Comparison of ENCODE assay signal across 24 cellular contexts in the genomic region with DNA sequence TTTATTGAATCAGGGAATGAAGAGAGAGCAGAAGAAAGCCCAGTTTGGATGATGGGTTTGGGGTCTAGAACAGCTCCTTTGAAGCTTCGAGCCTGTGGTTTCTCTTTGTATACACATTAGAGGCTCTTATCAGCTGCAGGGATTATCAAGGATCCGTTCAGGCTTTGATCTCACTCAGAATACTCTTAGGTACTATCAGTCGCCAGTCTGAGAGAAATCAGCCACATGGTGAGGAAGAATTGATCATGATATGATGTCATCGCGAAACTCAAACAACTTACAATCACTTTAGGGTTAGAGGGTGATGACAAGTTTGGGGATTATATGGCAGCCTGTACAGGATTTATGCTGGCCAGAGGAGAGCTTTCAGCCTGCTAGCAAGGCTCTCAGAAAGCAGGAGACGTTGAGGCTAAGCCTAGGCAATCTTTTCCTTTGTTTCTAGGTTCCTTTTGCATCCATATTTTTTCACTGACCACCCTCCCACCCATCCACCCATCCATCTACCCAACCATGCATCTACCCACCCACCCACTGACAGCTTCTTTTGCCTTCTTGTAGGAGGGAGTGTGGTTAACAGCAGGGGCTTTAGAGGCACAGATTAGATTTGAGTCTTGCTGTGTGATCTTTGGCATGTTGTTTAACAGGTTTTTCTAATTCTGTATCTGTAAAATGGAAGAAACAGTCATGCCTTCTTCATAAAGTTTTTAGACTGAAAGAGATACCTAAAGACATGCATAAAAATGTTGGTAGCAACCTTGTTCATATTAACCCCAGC. TPM values are rescaled to one million over a fixed set of nuclear protein-coding genes. Genes with fewer than 3 reads are reported as not detected.
DNase-seq lines count a peak whose midpoint lies in the region; ATAC-seq, FAIRE-seq and TF ChIP-seq lines count a peak whose summit lies in the region.
"Had no signal": no experiment of that assay in that cellular context is flagged by ENCODE, and none has a peak within 500 bp of the region (broad histone marks: within the 10 kb centered on the region; RNA-seq: fewer than 3 reads in every experiment).

No MANE protein-coding gene starts in this region.

- H3K4me3 ChIP-seq in endodermal cell (ENCODE audit: low read length): no peak overlapping the region
- H3K4me3 ChIP-seq: lower lobe of right lung, mucosa of descending colon, SJCRH30 had no signal

- no peak overlapping the region for H3K9ac ChIP-seq in endodermal cell (ENCODE audit: extremely low read depth, low read length, poor library complexity, severe bottlenecking)

- peak overlapping the region; percentile 90 for H3K27ac Mint-ChIP-seq in endodermal cell
- peak overlapping the region; percentile 22 for H3K27ac Mint-ChIP-seq in progenitor cell of endocrine pancreas
- no peak overlapping the region for H3K27ac Mint-ChIP-seq in activated naive CD8-positive, alpha-beta T cell treated with anti-CD3 and anti-CD28 coated beads for 36 hours
- H3K27ac Mint-ChIP-seq: activated CD4-positive, alpha-beta T cell treated with anti-CD3 and anti-CD28 coated beads, Interleukin-2, amount 10 ng/mL, durations not matched to agents 24 days and 14 days; CD8-positive, alpha-beta memory T cell; dendritic cell treated with granulocyte-macrophage colony-stimulating factor and Interleukin-4, amounts not matched to agents 40 ng/mL and 50 ng/mL, for 4 days; nephron; WTC11 had no signal

- no peak overlapping the region for H3K27ac ChIP-seq in endodermal cell (ENCODE audit: low read depth, low read length)
- H3K27ac ChIP-seq: lower lobe of right lung, SJCRH30 had no signal

- DNase-seq in D721Med (ENCODE audit: insufficient read length, low spot score): no peak
- peak; percentile 48 for DNase-seq in NCI-H82 treated with DMSO at 0.1 percent for 48 hours (lab: John Stamatoyannopoulos, UW; ENCODE audit: unreplicated experiment)
- DNase-seq in endodermal cell: peak; percentile 59
- no peak for DNase-seq in progenitor cell of endocrine pancreas (ENCODE audit: low spot score, unreplicated experiment)
- DNase-seq in NCI-H1417 treated with DMSO at 0.1 percent for 48 hours (lab: John Stamatoyannopoulos, UW): no peak
- DNase-seq in activated naive CD8-positive, alpha-beta T cell treated with anti-CD3 and anti-CD28 coated beads for 36 hours: no peak
- DNase-seq: activated CD4-positive, alpha-beta T cell treated with anti-CD3 and anti-CD28 coated beads, Interleukin-2, amount 10 ng/mL, durations not matched to agents 24 days and 14 days; activated gamma-delta T cell treated with Interleukin-2 at 50 U/mL for 16 hours; CD8-positive, alpha-beta memory T cell; HCEC 1CT; lower lobe of right lung; mucosa of descending colon; NCI-H1694; RPMI8226; SJCRH30; stimulated activated naive CD4-positive, alpha-beta T cell; T1000 had no signal

- peaks cover 7% of the 10 kb centered on the region for H3K27me3 ChIP-seq in endodermal cell (ENCODE audit: control insufficient read depth, insufficient read depth, low read length, poor library complexity, severe bottlenecking)
- H3K27me3 ChIP-seq: SJCRH30 had no signal

- H3K36me3 Mint-ChIP-seq in endodermal cell (ENCODE audit: low read depth) (peaks cover 52% of the 10 kb centered on the region), progenitor cell of endocrine pancreas (ENCODE audit: insufficient read depth) (no peaks in the 10 kb centered on the region)
- H3K36me3 Mint-ChIP-seq in activated naive CD8-positive, alpha-beta T cell treated with anti-CD3 and anti-CD28 coated beads for 36 hours: no peaks in the 10 kb centered on the region
- H3K36me3 Mint-ChIP-seq: CD8-positive, alpha-beta memory T cell; WTC11 had no signal

- FAIRE-seq in D721Med (lab: Jason Lieb, UNC): peak; percentile 91
- FAIRE-seq: G401.6, urothelium cell line had no signal

- H3K4me1 Mint-ChIP-seq in endodermal cell (peaks cover 39% of the 10 kb centered on the region), progenitor cell of endocrine pancreas (ENCODE audit: low read depth) (peaks cover 8% of the 10 kb centered on the region)
- H3K4me1 Mint-ChIP-seq in activated naive CD8-positive, alpha-beta T cell treated with anti-CD3 and anti-CD28 coated beads for 36 hours: peaks cover 9% of the 10 kb centered on the region
- H3K4me1 Mint-ChIP-seq: CD8-positive, alpha-beta memory T cell; central memory CD8-positive, alpha-beta T cell had no signal

- H3K9me3 Mint-ChIP-seq in endodermal cell: no peaks in the 10 kb centered on the region
- no peaks in the 10 kb centered on the region for H3K9me3 Mint-ChIP-seq in progenitor cell of endocrine pancreas (ENCODE audit: low read depth)
- H3K9me3 Mint-ChIP-seq in activated naive CD8-positive, alpha-beta T cell treated with anti-CD3 and anti-CD28 coated beads for 36 hours: no peaks in the 10 kb centered on the region
- H3K9me3 Mint-ChIP-seq: activated CD4-positive, alpha-beta T cell treated with anti-CD3 and anti-CD28 coated beads, Interleukin-2, amount 10 ng/mL, durations not matched to agents 24 days and 14 days; central memory CD8-positive, alpha-beta T cell; dendritic cell treated with granulocyte-macrophage colony-stimulating factor and Interleukin-4, amounts not matched to agents 40 ng/mL and 50 ng/mL, for 4 days; nephron; WTC11 had no signal

- H3K4me3 Mint-ChIP-seq in endodermal cell (peak overlapping the region; percentile 9), progenitor cell of endocrine pancreas (ENCODE audit: low read depth) (no peak overlapping the region)
- H3K4me3 Mint-ChIP-seq in activated naive CD8-positive, alpha-beta T cell treated with anti-CD3 and anti-CD28 coated beads for 36 hours: no peak overlapping the region
- H3K4me3 Mint-ChIP-seq: activated CD4-positive, alpha-beta T cell treated with anti-CD3 and anti-CD28 coated beads, Interleukin-2, amount 10 ng/mL, durations not matched to agents 24 days and 14 days; CD8-positive, alpha-beta memory T cell; central memory CD8-positive, alpha-beta T cell; dendritic cell treated with granulocyte-macrophage colony-stimulating factor and Interleukin-4, amounts not matched to agents 40 ng/mL and 50 ng/mL, for 4 days; nephron; WTC11 had no signal

- TF ChIP-seq CTCF in D721Med (IDR thresholded peaks at IDR 0.05; ENCODE audit: insufficient read depth, missing control alignments): no peak
- TF ChIP-seq CTCF in endodermal cell (conservative IDR thresholded peaks at IDR 0.05): no peak
- no peak for TF ChIP-seq CTCF in progenitor cell of endocrine pancreas (IDR thresholded peaks at IDR 0.05; ENCODE audit: unreplicated experiment)

- H3K4me1 ChIP-seq in endodermal cell (ENCODE audit: control insufficient read depth, insufficient read depth, low read length): peaks cover 36% of the 10 kb centered on the region
- H3K4me1 ChIP-seq: lower lobe of right lung, SJCRH30 had no signal

- no peaks in the 10 kb centered on the region for H3K9me3 ChIP-seq in endodermal cell (ENCODE audit: control insufficient read depth, low read length)
- H3K9me3 ChIP-seq: lower lobe of right lung, mucosa of descending colon, SJCRH30 had no signal

- WGBS in endodermal cell (ENCODE audit: insufficient coverage in 1 of 2, insufficient read length in 1 of 2), 2 experiments: 39 to 59% methylated on average over 4 to 6 of the region's 6 CpGs

- no peaks in the 10 kb centered on the region for H3K27me3 Mint-ChIP-seq in endodermal cell (ENCODE audit: insufficient read depth)
- H3K27me3 Mint-ChIP-seq in progenitor cell of endocrine pancreas: peaks cover 28% of the 10 kb centered on the region
- peaks cover 27% of the 10 kb centered on the region for H3K27me3 Mint-ChIP-seq in activated naive CD8-positive, alpha-beta T cell treated with anti-CD3 and anti-CD28 coated beads for 36 hours

- no peak for ATAC-seq in HG03108 (IDR thresholded peaks at IDR 0.05; ENCODE audit: unreplicated experiment)
- ATAC-seq: lower lobe of right lung, mucosa of descending colon, WTC11 had no signal

- H3K36me3 ChIP-seq in endodermal cell (ENCODE audit: control insufficient read depth, insufficient read depth, low read length): peaks cover 30% of the 10 kb centered on the region
- H3K36me3 ChIP-seq: SJCRH30 had no signal

RNA-seq across cellular contexts. Expression of a gene that starts 52.8 kb away (rescaled TPM):
- total RNA-seq in endodermal cell: 10 to 100 TPM; 85.8 to 90.7 TPM
- polyA plus RNA-seq in endodermal cell (2013, experiment 1 of 2): 5.6 TPM
- 8.2 TPM for polyA plus RNA-seq in endodermal cell (2013, experiment 2 of 2)
- 4.1 and 8.2 TPM in 2 replicates for total RNA-seq in progenitor cell of endocrine pancreas
- total RNA-seq in activated naive CD8-positive, alpha-beta T cell treated with anti-CD3 and anti-CD28 coated beads for 36 hours: under 1 TPM; 0.04 to 0.32 TPM
- polyA plus RNA-seq: CD8-positive, alpha-beta memory T cell had no signal

Comparison
In these comparisons a context has a peak if more than half of its experiments do, and no peak if none do; other contexts are left out.
1. DNase-seq: peak in NCI-H82 treated with DMSO at 0.1 percent for 48 hours (single experiment) and endodermal cell (single experiment); none in D721Med (single experiment), progenitor cell of endocrine pancreas (single experiment), NCI-H1417 treated with DMSO at 0.1 percent for 48 hours (single experiment) and activated naive CD8-positive, alpha-beta T cell treated with anti-CD3 and anti-CD28 coated beads for 36 hours (single experiment).